Comparison of ENCODE assay signal across 7 cellular contexts in genomic region chr12:54259194-54260011, GRCh38. TPM values are rescaled to one million over a fixed set of nuclear protein-coding genes. Genes with fewer than 3 reads are reported as not detected.
DNase-seq lines count a peak whose midpoint lies in the region; ATAC-seq lines count a peak whose summit lies in the region.

No MANE protein-coding gene starts in this region.

- H4K8ac ChIP-seq in mesenchymal stem cell (ENCODE audit: low read length), result peak overlapping the region; percentile 72

- H2BK15ac ChIP-seq in mesenchymal stem cell (ENCODE audit: low read depth, poor library complexity, severe bottlenecking), result peak overlapping the region; percentile 89

- H2BK120ac ChIP-seq in mesenchymal stem cell (ENCODE audit: low read depth, low read length), result peak overlapping the region; percentile 97

- H4K91ac ChIP-seq in mesenchymal stem cell (ENCODE audit: low read length), result peak overlapping the region; percentile 61

- H3K79me1 ChIP-seq in mesenchymal stem cell (replicated peaks; ENCODE audit: low read length, poor library complexity, severe bottlenecking), result peaks cover 6% of the 10 kb centered on the region

- no peaks in the 10 kb centered on the region for H3K27me3 ChIP-seq in mesenchymal stem cell (ENCODE audit: control insufficient read depth in 1 of 2, insufficient read depth in 1 of 2, low read length in 2 of 2)

- H2BK12ac ChIP-seq in mesenchymal stem cell (ENCODE audit: low read length in 2 of 2), result peak overlapping the region in 1 of 2 experiments; percentile 89

- H3K4me2 ChIP-seq in mesenchymal stem cell (ENCODE audit: low read length, poor library complexity, severe bottlenecking), result peak overlapping the region; percentile 54

- 0% methylated on average over 5 of the region's 11 CpGs for WGBS in mesenchymal stem cell

- ATAC-seq in GM18502 (IDR thresholded peaks at IDR 0.05; ENCODE audit: poor library complexity, unreplicated experiment) (peak; percentile 85), HG03139 (IDR thresholded peaks at IDR 0.05; ENCODE audit: unreplicated experiment) (peak; percentile 80)
- ATAC-seq in stimulated activated naive CD8-positive, alpha-beta T cell treated with anti-CD3 and anti-CD28 coated beads, Interleukin-15, Interleukin-2, amounts not matched to agents 100 U/mL and 50 U/mL, for 24 hours, result peak; percentile 97

- DNase-seq in NCI-H510A (lab: John Stamatoyannopoulos, UW), result peak; percentile 90
- DNase-seq in activated CD8-positive, alpha-beta memory T cell treated with anti-CD3 and anti-CD28 coated beads, Interleukin-2, amount 50 U/mL, for 1 hour (ENCODE audit: extremely low read depth), result peak; percentile 35
- peak; percentile 77 for DNase-seq in epidermal melanocyte (ENCODE audit: insufficient read length, low spot score)
- peak; percentile 95 for DNase-seq in mesenchymal stem cell
- peak; percentile 79 for DNase-seq in stimulated activated naive CD8-positive, alpha-beta T cell treated with anti-CD3 and anti-CD28 coated beads, Interleukin-15, Interleukin-2, amounts not matched to agents 100 U/mL and 50 U/mL, for 24 hours

- H3K14ac ChIP-seq in mesenchymal stem cell (ENCODE audit: low read length in 2 of 2), result peak overlapping the region in 1 of 2 experiments; percentile 86

- H3K18ac ChIP-seq in mesenchymal stem cell (ENCODE audit: low read depth in 1 of 2, low read length in 2 of 2), result peak overlapping the region; percentile 75 to 95

- peak overlapping the region in 1 of 2 experiments; percentile 76 for H3K4me3 ChIP-seq in mesenchymal stem cell (ENCODE audit: insufficient read depth in 1 of 2, low read depth in 1 of 2, low read length in 2 of 2)

- peak overlapping the region; percentile 97 for H3K9ac ChIP-seq in mesenchymal stem cell (ENCODE audit: low read length)

- H3K4ac ChIP-seq in mesenchymal stem cell (ENCODE audit: low read depth in 1 of 2, low read length in 2 of 2), result peak overlapping the region; percentile 54 to 64

- no peaks in the 10 kb centered on the region for H3K9me3 ChIP-seq in mesenchymal stem cell (ENCODE audit: control insufficient read depth, low read length)

- H3K4me1 ChIP-seq in mesenchymal stem cell (ENCODE audit: control insufficient read depth, insufficient read depth, low read depth, low read length), result peaks cover 18% of the 10 kb centered on the region

- peak overlapping the region; percentile 99 for H3K27ac ChIP-seq in mesenchymal stem cell (ENCODE audit: low read length, poor library complexity, severe bottlenecking)

- H3K23ac ChIP-seq in mesenchymal stem cell (ENCODE audit: low read length in 2 of 2), result no peak overlapping the region

- peak overlapping the region; percentile 48 for H2BK5ac ChIP-seq in mesenchymal stem cell (ENCODE audit: low read depth, low read length, poor library complexity, severe bottlenecking)

- H2AK5ac ChIP-seq in mesenchymal stem cell (ENCODE audit: low read length, severe bottlenecking), result peak overlapping the region; percentile 29

- H3K36me3 ChIP-seq in mesenchymal stem cell (ENCODE audit: control insufficient read depth in 1 of 2, insufficient read depth in 2 of 2, low read depth in 1 of 2, low read length in 2 of 2), result peaks cover 8 to 30% of the 10 kb centered on the region in 2 experiments

- H2AFZ ChIP-seq in mesenchymal stem cell (ENCODE audit: low read depth, low read length), result no peak overlapping the region

RNA-seq across cellular contexts. Expression of gene CBX5, which starts 20.5 kb away (rescaled TPM):
- polyA plus RNA-seq in mesenchymal stem cell (2013, experiment 1 of 2), result 34.7 TPM
- 34.1 TPM for polyA plus RNA-seq in mesenchymal stem cell (2013, experiment 2 of 2)

RNA-seq across cellular contexts. Expression of gene HNRNPA1, which starts 21.1 kb away (rescaled TPM):
- polyA plus RNA-seq in mesenchymal stem cell (2013, experiment 1 of 2), result 983 TPM
- polyA plus RNA-seq in mesenchymal stem cell (2013, experiment 2 of 2), result 943 TPM

RNA-seq across cellular contexts. Expression of gene NFE2, which starts 41.4 kb away (rescaled TPM):
- polyA plus RNA-seq in mesenchymal stem cell (2013, experiment 1 of 2), result 0.12 TPM
- polyA plus RNA-seq in mesenchymal stem cell (2013, experiment 2 of 2), result 0.10 TPM

Comparison
In these comparisons a context has a peak if more than half of its experiments do, and no peak if none do; other contexts are left out.
1. DNase-seq: peak in every context shown above with its lines; median percentile 95 in mesenchymal stem cell; 90 in NCI-H510A; 79 in stimulated activated naive CD8-positive, alpha-beta T cell treated with anti-CD3 and anti-CD28 coated beads, Interleukin-15, Interleukin-2, amounts not matched to agents 100 U/mL and 50 U/mL, for 24 hours; 77 in epidermal melanocyte; 35 in activated CD8-positive, alpha-beta memory T cell treated with anti-CD3 and anti-CD28 coated beads, Interleukin-2, amount 50 U/mL, for 1 hour.